12 cellular contexts compared by ENCODE assay signal in genomic region chr22:36341640-36342041, GRCh38. TPM values are rescaled to one million over a fixed set of nuclear protein-coding genes. Genes with fewer than 3 reads are reported as not detected.
DNase-seq lines count a peak whose midpoint lies in the region; ATAC-seq and TF ChIP-seq lines count a peak whose summit lies in the region.
"Had no signal": no experiment of that assay in that cellular context is flagged by ENCODE, and none has a peak within 500 bp of the region (broad histone marks: within the 10 kb centered on the region; RNA-seq: fewer than 3 reads in every experiment).

No MANE protein-coding gene starts in this region.

- no peaks in the 10 kb centered on the region for H3K9me3 ChIP-seq in right atrium auricular region

- H3K36me3 Mint-ChIP-seq in dendritic cell treated with granulocyte-macrophage colony-stimulating factor and Interleukin-4, amounts not matched to agents 40 ng/mL and 50 ng/mL, for 4 days (ENCODE audit: low read depth) = peaks cover 94% of the 10 kb centered on the region
- H3K36me3 Mint-ChIP-seq in nephron progenitor cell (ENCODE audit: low read depth) = peaks cover 51% of the 10 kb centered on the region

- H3K36me3 ChIP-seq in right atrium auricular region = peaks cover 98% of the 10 kb centered on the region

- H3K4me3 Mint-ChIP-seq in dendritic cell treated with granulocyte-macrophage colony-stimulating factor and Interleukin-4, amounts not matched to agents 40 ng/mL and 50 ng/mL, for 4 days = no peak overlapping the region
- no peak overlapping the region for H3K4me3 Mint-ChIP-seq in nephron progenitor cell

- H3K27ac Mint-ChIP-seq in dendritic cell treated with granulocyte-macrophage colony-stimulating factor and Interleukin-4, amounts not matched to agents 40 ng/mL and 50 ng/mL, for 4 days = peak overlapping the region; percentile 22
- H3K27ac Mint-ChIP-seq in nephron progenitor cell = peak overlapping the region; percentile 52

- peaks cover 68% of the 10 kb centered on the region for H3K4me1 Mint-ChIP-seq in dendritic cell treated with granulocyte-macrophage colony-stimulating factor and Interleukin-4, amounts not matched to agents 40 ng/mL and 50 ng/mL, for 4 days (ENCODE audit: low read depth)
- H3K4me1 Mint-ChIP-seq in nephron progenitor cell = peaks cover 33% of the 10 kb centered on the region

- intact Hi-C loops in cardiac septum (cut with DNase I) = no loop called here
- intact Hi-C loops in dendritic cell treated with granulocyte-macrophage colony-stimulating factor and Interleukin-4, amounts not matched to agents 40 ng/mL and 50 ng/mL, for 4 days (cut with micrococcal nuclease) = no loop called here

- no peaks in the 10 kb centered on the region for H3K27me3 ChIP-seq in right atrium auricular region

- peak overlapping the region; percentile 49 to 98 for H3K27ac ChIP-seq in right atrium auricular region

- no peaks in the 10 kb centered on the region for H3K27me3 Mint-ChIP-seq in dendritic cell treated with granulocyte-macrophage colony-stimulating factor and Interleukin-4, amounts not matched to agents 40 ng/mL and 50 ng/mL, for 4 days
- H3K27me3 Mint-ChIP-seq in nephron progenitor cell (ENCODE audit: low read depth, poor library complexity) = no peaks in the 10 kb centered on the region
- H3K27me3 Mint-ChIP-seq: naive B cell had no signal

- no peak for TF ChIP-seq CTCF in right atrium auricular region (IDR thresholded peaks at IDR 0.05)
- TF ChIP-seq CTCF in nephron progenitor cell (IDR thresholded peaks at IDR 0.05) = no peak

- ATAC-seq in esophagus mucosa = no peak
- no peak for ATAC-seq in HG02623 (IDR thresholded peaks at IDR 0.05; ENCODE audit: unreplicated experiment)
- no peak for ATAC-seq in HG03095 (IDR thresholded peaks at IDR 0.05; ENCODE audit: unreplicated experiment)

- peaks cover 0 to 99% of the 10 kb centered on the region in 2 donors for H3K4me1 ChIP-seq in right atrium auricular region

- H3K4me3 ChIP-seq in right atrium auricular region = no peak overlapping the region

- H3K9me3 Mint-ChIP-seq in dendritic cell treated with granulocyte-macrophage colony-stimulating factor and Interleukin-4, amounts not matched to agents 40 ng/mL and 50 ng/mL, for 4 days = no peaks in the 10 kb centered on the region
- H3K9me3 Mint-ChIP-seq in nephron progenitor cell = no peaks in the 10 kb centered on the region
- H3K9me3 Mint-ChIP-seq: naive B cell had no signal

- DNase-seq in right atrium auricular region (ENCODE audit: low spot score) (no peak), cardiac septum (ENCODE audit: low spot score) (no peak), nephron progenitor cell (no peak), COR-L47 (lab: John Stamatoyannopoulos, UW) (no peak)
- DNase-seq: activated CD8-positive, alpha-beta memory T cell treated with anti-CD3 and anti-CD28 coated beads for 24 hours; cerebellar nuclear complex; KG1; naive B cell had no signal

RNA-seq across cellular contexts. Expression of gene MYH9, which starts 46.1 kb away (rescaled TPM):
- total RNA-seq in right atrium auricular region (100 to 1,000 TPM; 125 to 229 TPM), cardiac septum (282 TPM), esophagus mucosa (487 TPM)
